1 cellular context compared by ENCODE assay signal in genomic region chr16:56939801-56940200, GRCh38.
TF ChIP-seq lines count a peak whose summit lies in the region.

No MANE protein-coding gene starts in this region.

TF ChIP-seq in IMR-90, 13 proteins besides CTCF, POLR2A, EP300 and RAD21:
- no peak for TF ChIP-seq MAFK (IDR thresholded peaks at IDR 0.05; ENCODE audit: low read depth, low read length)
- no peak for TF ChIP-seq BHLHE40 (IDR thresholded peaks at IDR 0.05; ENCODE audit: low read depth, low read length)
- no peak for TF ChIP-seq USF2 (IDR thresholded peaks at IDR 0.05; ENCODE audit: low read depth, low read length)
- TF ChIP-seq CEBPB (IDR thresholded peaks at IDR 0.05; ENCODE audit: low read depth, low read length), result no peak
- TF ChIP-seq ELK1 (IDR thresholded peaks at IDR 0.05; ENCODE audit: borderline replicate concordance, low read depth, low read length), result no peak
- TF ChIP-seq RFX5 (IDR thresholded peaks at IDR 0.05; ENCODE audit: low read depth, low read length), result no peak
- no peak for TF ChIP-seq SMC3 (IDR thresholded peaks at IDR 0.05; ENCODE audit: low read depth, low read length)
- TF ChIP-seq MXI1 (IDR thresholded peaks at IDR 0.05; ENCODE audit: borderline replicate concordance, low read depth, low read length), result no peak
- TF ChIP-seq FOS (IDR thresholded peaks at IDR 0.05; ENCODE audit: low read depth, low read length), result no peak
- TF ChIP-seq CHD1 (IDR thresholded peaks at IDR 0.05; ENCODE audit: low read depth, low read length), result no peak
- no peak for TF ChIP-seq NFE2L2 (IDR thresholded peaks at IDR 0.05; ENCODE audit: low read depth, low read length)
- TF ChIP-seq MAZ (IDR thresholded peaks at IDR 0.05; ENCODE audit: borderline replicate concordance, low read depth, low read length), result no peak
- TF ChIP-seq RCOR1 (IDR thresholded peaks at IDR 0.05; ENCODE audit: insufficient replicate concordance, low read length), result no peak
